1 cellular context compared by ENCODE assay signal in genomic region chrX:18981124-18981807, GRCh38.
A peak's percentile ranks its signal among the peaks of the same experiment; 100 is the strongest.
TF ChIP-seq lines count a peak whose summit lies in the region.

No MANE protein-coding gene starts in this region.

TF ChIP-seq in HepG2, 621 proteins besides CTCF, POLR2A, EP300 and RAD21 (continued from another document):
- TF ChIP-seq, protein P1, sequence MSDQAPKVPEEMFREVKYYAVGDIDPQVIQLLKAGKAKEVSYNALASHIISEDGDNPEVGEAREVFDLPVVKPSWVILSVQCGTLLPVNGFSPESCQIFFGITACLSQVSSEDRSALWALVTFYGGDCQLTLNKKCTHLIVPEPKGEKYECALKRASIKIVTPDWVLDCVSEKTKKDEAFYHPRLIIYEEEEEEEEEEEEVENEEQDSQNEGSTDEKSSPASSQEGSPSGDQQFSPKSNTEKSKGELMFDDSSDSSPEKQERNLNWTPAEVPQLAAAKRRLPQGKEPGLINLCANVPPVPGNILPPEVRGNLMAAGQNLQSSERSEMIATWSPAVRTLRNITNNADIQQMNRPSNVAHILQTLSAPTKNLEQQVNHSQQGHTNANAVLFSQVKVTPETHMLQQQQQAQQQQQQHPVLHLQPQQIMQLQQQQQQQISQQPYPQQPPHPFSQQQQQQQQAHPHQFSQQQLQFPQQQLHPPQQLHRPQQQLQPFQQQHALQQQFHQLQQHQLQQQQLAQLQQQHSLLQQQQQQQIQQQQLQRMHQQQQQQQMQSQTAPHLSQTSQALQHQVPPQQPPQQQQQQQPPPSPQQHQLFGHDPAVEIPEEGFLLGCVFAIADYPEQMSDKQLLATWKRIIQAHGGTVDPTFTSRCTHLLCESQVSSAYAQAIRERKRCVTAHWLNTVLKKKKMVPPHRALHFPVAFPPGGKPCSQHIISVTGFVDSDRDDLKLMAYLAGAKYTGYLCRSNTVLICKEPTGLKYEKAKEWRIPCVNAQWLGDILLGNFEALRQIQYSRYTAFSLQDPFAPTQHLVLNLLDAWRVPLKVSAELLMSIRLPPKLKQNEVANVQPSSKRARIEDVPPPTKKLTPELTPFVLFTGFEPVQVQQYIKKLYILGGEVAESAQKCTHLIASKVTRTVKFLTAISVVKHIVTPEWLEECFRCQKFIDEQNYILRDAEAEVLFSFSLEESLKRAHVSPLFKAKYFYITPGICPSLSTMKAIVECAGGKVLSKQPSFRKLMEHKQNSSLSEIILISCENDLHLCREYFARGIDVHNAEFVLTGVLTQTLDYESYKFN (CRISPR knock-in tag; conservative IDR thresholded peaks at IDR 0.05) = 0 out of 2 replicates have a peak, but pooled peaks have one; percentile 18
- TF ChIP-seq NR2C2 (CRISPR knock-in tag; IDR thresholded peaks at IDR 0.05; ENCODE audit: borderline replicate concordance) (peak; percentile 16; the same call in 1 of the 2 replicates), NR2F2 (IDR thresholded peaks at IDR 0.05; ENCODE audit: borderline replicate concordance, low read depth) (no peak), RARG (CRISPR knock-in tag; IDR thresholded peaks at IDR 0.05; ENCODE audit: low read depth) (no peak), MXI1 (IDR thresholded peaks at IDR 0.05; ENCODE audit: borderline replicate concordance, low read depth, low read length) (peak; percentile 22; the same call in 1 of the 3 replicates), PPARG (CRISPR knock-in tag; conservative IDR thresholded peaks at IDR 0.05) (peak; percentile 66), DNMT1 (CRISPR knock-in tag; IDR thresholded peaks at IDR 0.05) (no peak), CREB1 (IDR thresholded peaks at IDR 0.05) (no peak), CREB1 (CRISPR knock-in tag; IDR thresholded peaks at IDR 0.05) (0 out of 2 replicates have a peak, but pooled peaks have one; percentile 13), ZNF484 (CRISPR knock-in tag; IDR thresholded peaks at IDR 0.05; ENCODE audit: borderline replicate concordance, low read depth) (no peak), MED1 (CRISPR knock-in tag; IDR thresholded peaks at IDR 0.05) (peak; percentile 71), ZNF720 (CRISPR knock-in tag; IDR thresholded peaks at IDR 0.05) (no peak), FOXK2 (IDR thresholded peaks at IDR 0.05) (no peak), ZNF570 (CRISPR knock-in tag; IDR thresholded peaks at IDR 0.05; ENCODE audit: borderline replicate concordance) (no peak), CAMTA2 (CRISPR knock-in tag; IDR thresholded peaks at IDR 0.05; ENCODE audit: borderline replicate concordance) (no peak)
- TF ChIP-seq, protein P2, sequence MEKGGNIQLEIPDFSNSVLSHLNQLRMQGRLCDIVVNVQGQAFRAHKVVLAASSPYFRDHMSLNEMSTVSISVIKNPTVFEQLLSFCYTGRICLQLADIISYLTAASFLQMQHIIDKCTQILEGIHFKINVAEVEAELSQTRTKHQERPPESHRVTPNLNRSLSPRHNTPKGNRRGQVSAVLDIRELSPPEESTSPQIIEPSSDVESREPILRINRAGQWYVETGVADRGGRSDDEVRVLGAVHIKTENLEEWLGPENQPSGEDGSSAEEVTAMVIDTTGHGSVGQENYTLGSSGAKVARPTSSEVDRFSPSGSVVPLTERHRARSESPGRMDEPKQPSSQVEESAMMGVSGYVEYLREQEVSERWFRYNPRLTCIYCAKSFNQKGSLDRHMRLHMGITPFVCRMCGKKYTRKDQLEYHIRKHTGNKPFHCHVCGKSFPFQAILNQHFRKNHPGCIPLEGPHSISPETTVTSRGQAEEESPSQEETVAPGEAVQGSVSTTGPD (CRISPR knock-in tag; IDR thresholded peaks at IDR 0.05) = no peak
- TF ChIP-seq, protein P3, sequence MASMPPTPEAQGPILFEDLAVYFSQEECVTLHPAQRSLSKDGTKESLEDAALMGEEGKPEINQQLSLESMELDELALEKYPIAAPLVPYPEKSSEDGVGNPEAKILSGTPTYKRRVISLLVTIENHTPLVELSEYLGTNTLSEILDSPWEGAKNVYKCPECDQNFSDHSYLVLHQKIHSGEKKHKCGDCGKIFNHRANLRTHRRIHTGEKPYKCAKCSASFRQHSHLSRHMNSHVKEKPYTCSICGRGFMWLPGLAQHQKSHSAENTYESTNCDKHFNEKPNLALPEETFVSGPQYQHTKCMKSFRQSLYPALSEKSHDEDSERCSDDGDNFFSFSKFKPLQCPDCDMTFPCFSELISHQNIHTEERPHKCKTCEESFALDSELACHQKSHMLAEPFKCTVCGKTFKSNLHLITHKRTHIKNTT (CRISPR knock-in tag; IDR thresholded peaks at IDR 0.05) = no peak
- TF ChIP-seq, protein P4, sequence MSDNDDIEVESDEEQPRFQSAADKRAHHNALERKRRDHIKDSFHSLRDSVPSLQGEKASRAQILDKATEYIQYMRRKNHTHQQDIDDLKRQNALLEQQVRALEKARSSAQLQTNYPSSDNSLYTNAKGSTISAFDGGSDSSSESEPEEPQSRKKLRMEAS (IDR thresholded peaks at IDR 0.05) = peak; percentile 49
TF ChIP-seq in HepG2: peak in this region for 11.
